ENCODE assay signal across 24 cellular contexts in genomic region chr15:38674440-38674839, GRCh38.
DNase-seq lines count a peak whose midpoint lies in the region; ATAC-seq and TF ChIP-seq lines count a peak whose summit lies in the region.
"Had no signal": no experiment of that assay in that cellular context is flagged by ENCODE, and none has a peak within 500 bp of the region (broad histone marks: within the 10 kb centered on the region; RNA-seq: fewer than 3 reads in every experiment).

No MANE protein-coding gene starts in this region.

- no peaks in the 10 kb centered on the region for H4K20me1 ChIP-seq in PC-3 (ENCODE audit: low read length)

- no peak for TF ChIP-seq CTCF in natural killer cell (IDR thresholded peaks at IDR 0.05)
- TF ChIP-seq CTCF in foreskin keratinocyte (conservative IDR thresholded peaks at IDR 0.05): no peak
- no peak for TF ChIP-seq CTCF in PC-3 (conservative IDR thresholded peaks at IDR 0.05; ENCODE audit: low read depth, low read length)

- POLR2A ChIA-PET in PC-3 (lab: Charles Lee; ENCODE audit: unreplicated experiment): no interaction called here

- H3K27me3 Mint-ChIP-seq in natural killer cell treated with Interleukin-12 subunit alpha and Interleukin-12 subunit beta and Interleukin-15 and Interleukin-18, amount 100 ng/mL, for 72 hours: no peaks in the 10 kb centered on the region
- H3K27me3 Mint-ChIP-seq in natural killer cell (ENCODE audit: low read depth in 2 of 2) (peaks cover 0 to 3% of the 10 kb centered on the region in 2 donors), IgD-negative memory B cell (peaks cover 3% of the 10 kb centered on the region)
- no peaks in the 10 kb centered on the region for H3K27me3 Mint-ChIP-seq in activated T-helper 17 cell treated with anti-CD3 and anti-CD28 coated beads, Interleukin-2, amount 50 U/mL, for 72 hours
- no peaks in the 10 kb centered on the region for H3K27me3 Mint-ChIP-seq in stimulated activated memory B cell treated with anti-CD40 and anti-IgM and Interleukin-4, amounts not matched to agents 10 μg/mL and 1 μg/mL and 100 μg/mL, for 72 hours
- H3K27me3 Mint-ChIP-seq: stimulated activated naive CD8-positive, alpha-beta T cell treated with anti-CD3 and anti-CD28 coated beads, Interleukin-15, amount 100 ng/mL, for 72 hours had no signal

- CTCF ChIA-PET in PC-3 (lab: Charles Lee): no interaction called here

- peaks cover 5% of the 10 kb centered on the region for H3K9me3 Mint-ChIP-seq in natural killer cell treated with Interleukin-12 subunit alpha and Interleukin-12 subunit beta and Interleukin-15 and Interleukin-18, amount 100 ng/mL, for 72 hours
- H3K9me3 Mint-ChIP-seq in natural killer cell (peaks cover 0 to 2% of the 10 kb centered on the region in 2 donors), IgD-negative memory B cell (no peaks in the 10 kb centered on the region)
- H3K9me3 Mint-ChIP-seq in activated T-helper 17 cell treated with anti-CD3 and anti-CD28 coated beads, Interleukin-2, amount 50 U/mL, for 72 hours: peaks cover 8% of the 10 kb centered on the region
- H3K9me3 Mint-ChIP-seq in stimulated activated memory B cell treated with anti-CD40 and anti-IgM and Interleukin-4, amounts not matched to agents 10 μg/mL and 1 μg/mL and 100 μg/mL, for 72 hours: no peaks in the 10 kb centered on the region
- H3K9me3 Mint-ChIP-seq: dendritic cell treated with granulocyte-macrophage colony-stimulating factor and Interleukin-4, amounts not matched to agents 40 ng/mL and 50 ng/mL, for 4 days; HFFc6 had no signal

- H3K4me1 ChIP-seq in foreskin keratinocyte (no peaks in the 10 kb centered on the region), PC-3 (ENCODE audit: insufficient read depth, low read length) (no peaks in the 10 kb centered on the region)
- H3K4me1 ChIP-seq: tibial artery had no signal

- H3K36me3 Mint-ChIP-seq in natural killer cell treated with Interleukin-12 subunit alpha and Interleukin-12 subunit beta and Interleukin-15 and Interleukin-18, amount 100 ng/mL, for 72 hours: peaks cover 8% of the 10 kb centered on the region
- no peaks in the 10 kb centered on the region for H3K36me3 Mint-ChIP-seq in natural killer cell
- no peaks in the 10 kb centered on the region for H3K36me3 Mint-ChIP-seq in IgD-negative memory B cell
- no peaks in the 10 kb centered on the region for H3K36me3 Mint-ChIP-seq in activated T-helper 17 cell treated with anti-CD3 and anti-CD28 coated beads, Interleukin-2, amount 50 U/mL, for 72 hours (ENCODE audit: low read depth)
- no peaks in the 10 kb centered on the region for H3K36me3 Mint-ChIP-seq in stimulated activated memory B cell treated with anti-CD40 and anti-IgM and Interleukin-4, amounts not matched to agents 10 μg/mL and 1 μg/mL and 100 μg/mL, for 72 hours

- H3K9me3 ChIP-seq in PC-3 (ENCODE audit: low read length): no peaks in the 10 kb centered on the region
- H3K9me3 ChIP-seq: tibial artery had no signal

- no peak overlapping the region for H3K27ac ChIP-seq in foreskin keratinocyte
- no peak overlapping the region for H3K27ac ChIP-seq in PC-3 (ENCODE audit: low read length)
- H3K27ac ChIP-seq: tibial artery had no signal

- peaks cover 63 to 65% of the 10 kb centered on the region in 2 donors for H3K4me1 Mint-ChIP-seq in natural killer cell treated with Interleukin-12 subunit alpha and Interleukin-12 subunit beta and Interleukin-15 and Interleukin-18, amount 100 ng/mL, for 72 hours (ENCODE audit: low read depth in 2 of 2)
- H3K4me1 Mint-ChIP-seq in natural killer cell (peaks cover 38 to 44% of the 10 kb centered on the region in 2 donors), IgD-negative memory B cell (peaks cover 46 to 52% (median 50%) of the 10 kb centered on the region in 3 donors)
- H3K4me1 Mint-ChIP-seq in activated T-helper 17 cell treated with anti-CD3 and anti-CD28 coated beads, Interleukin-2, amount 50 U/mL, for 72 hours: peaks cover 47% of the 10 kb centered on the region
- H3K4me1 Mint-ChIP-seq in stimulated activated memory B cell treated with anti-CD40 and anti-IgM and Interleukin-4, amounts not matched to agents 10 μg/mL and 1 μg/mL and 100 μg/mL, for 72 hours: peaks cover 45% of the 10 kb centered on the region

- H3K27me3 ChIP-seq in foreskin keratinocyte (peaks cover 23% of the 10 kb centered on the region), PC-3 (ENCODE audit: low read length) (peaks cover 34% of the 10 kb centered on the region; the same call in 1 of the 2 replicates)

- no peak overlapping the region for H3K9ac ChIP-seq in PC-3 (ENCODE audit: low read length)

- BruUV-seq in PC-3 (replicated peaks; lab: Mats Ljungman, UMichigan): no TSS peak

- H3K4me3 Mint-ChIP-seq in natural killer cell treated with Interleukin-12 subunit alpha and Interleukin-12 subunit beta and Interleukin-15 and Interleukin-18, amount 100 ng/mL, for 72 hours: peak overlapping the region; percentile 16
- H3K4me3 Mint-ChIP-seq in natural killer cell (no peak overlapping the region), IgD-negative memory B cell (peak overlapping the region in 2 of 4 donors; percentile 2 to 34)
- H3K4me3 Mint-ChIP-seq in activated T-helper 17 cell treated with anti-CD3 and anti-CD28 coated beads, Interleukin-2, amount 50 U/mL, for 72 hours: peak overlapping the region; percentile 85
- H3K4me3 Mint-ChIP-seq in stimulated activated memory B cell treated with anti-CD40 and anti-IgM and Interleukin-4, amounts not matched to agents 10 μg/mL and 1 μg/mL and 100 μg/mL, for 72 hours: no peak overlapping the region
- H3K4me3 Mint-ChIP-seq: dendritic cell treated with granulocyte-macrophage colony-stimulating factor and Interleukin-4, amounts not matched to agents 40 ng/mL and 50 ng/mL, for 4 days; HFFc6 had no signal

- no peak overlapping the region for H2AFZ ChIP-seq in PC-3 (ENCODE audit: low read length)

- H3K4me2 ChIP-seq in PC-3 (ENCODE audit: low read length): no peak overlapping the region

- H3K79me2 ChIP-seq in PC-3 (ENCODE audit: low read length): no peaks in the 10 kb centered on the region

- H3K4me3 ChIP-seq in PC-3 (ENCODE audit: low read length): no peak overlapping the region
- H3K4me3 ChIP-seq: tibial artery had no signal

- no peak for DNase-seq in natural killer cell treated with Interleukin-12 subunit alpha and Interleukin-12 subunit beta and Interleukin-15 and Interleukin-18, amount 100 ng/mL, for 72 hours (ENCODE audit: low spot score)
- DNase-seq in natural killer cell: no peak
- DNase-seq in NCI-H187 (lab: John Stamatoyannopoulos, UW): no peak
- no peak for DNase-seq in foreskin keratinocyte
- DNase-seq in PC-3: no peak
- DNase-seq: activated effector memory CD4-positive, alpha-beta T cell treated with anti-CD3 and anti-CD28 coated beads, Interleukin-2, amount 50 U/mL, for 16 hours; anterior cingulate cortex; DMS79 treated with DMSO at 0.1 percent for 48 hours; glutamatergic neuron; HFFc6; kidney glomerular epithelial cell; NCI-H1092; NCI-H2029; NCI-H226; NCI-H82; SHP77; stimulated activated CD4-positive, alpha-beta T cell treated with anti-CD3 and anti-CD28 coated beads, Interleukin-2, amount 100 ng/mL, for 48 hours; stimulated activated naive CD8-positive, alpha-beta T cell treated with anti-CD3 and anti-CD28 coated beads, Interleukin-15, amount 100 ng/mL, for 72 hours; SW 1271; tibial artery had no signal

- H3K36me3 ChIP-seq in PC-3 (ENCODE audit: low read depth, low read length): no peaks in the 10 kb centered on the region
- H3K36me3 ChIP-seq: tibial artery had no signal

- no peaks in the 10 kb centered on the region for H3F3A ChIP-seq in PC-3 (ENCODE audit: low read length, unreplicated experiment)

- no peaks in the 10 kb centered on the region for H3K9me2 ChIP-seq in PC-3 (replicated peaks; ENCODE audit: low read length)

- H3K27ac Mint-ChIP-seq in natural killer cell treated with Interleukin-12 subunit alpha and Interleukin-12 subunit beta and Interleukin-15 and Interleukin-18, amount 100 ng/mL, for 72 hours: peak overlapping the region; percentile 63 to 100
- H3K27ac Mint-ChIP-seq in natural killer cell (no peak overlapping the region), IgD-negative memory B cell (peak overlapping the region in 2 of 3 donors; percentile 57 to 80)
- H3K27ac Mint-ChIP-seq in activated T-helper 17 cell treated with anti-CD3 and anti-CD28 coated beads, Interleukin-2, amount 50 U/mL, for 72 hours: peak overlapping the region; percentile 61
- H3K27ac Mint-ChIP-seq in stimulated activated memory B cell treated with anti-CD40 and anti-IgM and Interleukin-4, amounts not matched to agents 10 μg/mL and 1 μg/mL and 100 μg/mL, for 72 hours: peak overlapping the region; percentile 55
- H3K27ac Mint-ChIP-seq: dendritic cell treated with granulocyte-macrophage colony-stimulating factor and Interleukin-4, amounts not matched to agents 40 ng/mL and 50 ng/mL, for 4 days; HFFc6 had no signal

- ATAC-seq in natural killer cell treated with Interleukin-12 subunit alpha and Interleukin-12 subunit beta and Interleukin-15 and Interleukin-18, amount 100 ng/mL, for 72 hours: no peak
- ATAC-seq in natural killer cell (no peak), foreskin keratinocyte (no peak), PC-3 (no peak)
- ATAC-seq in activated T-helper 17 cell treated with anti-CD3 and anti-CD28 coated beads, Interleukin-2, amount 50 U/mL, for 72 hours (replicated peaks): no peak
- no peak for ATAC-seq in stimulated activated memory B cell treated with anti-CD40 and anti-IgM and Interleukin-4, amounts not matched to agents 10 μg/mL and 1 μg/mL and 100 μg/mL, for 72 hours
- ATAC-seq: stimulated activated naive CD8-positive, alpha-beta T cell treated with anti-CD3 and anti-CD28 coated beads, Interleukin-15, amount 100 ng/mL, for 72 hours had no signal

- intact Hi-C loops in natural killer cell (cut with micrococcal nuclease): loop anchor here (5.0 kb wide), 1 partner anchor 62 kb away; no protein-coding TSS in a partner anchor
- intact Hi-C loops in PC-3 (cut with micrococcal nuclease): no loop called here

Comparison
In these comparisons a context has a peak if more than half of its experiments do, and no peak if none do; other contexts are left out.
1. H3K27ac Mint-ChIP-seq: peak in natural killer cell treated with Interleukin-12 subunit alpha and Interleukin-12 subunit beta and Interleukin-15 and Interleukin-18, amount 100 ng/mL, for 72 hours (2 of 2), IgD-negative memory B cell (2 of 3), activated T-helper 17 cell treated with anti-CD3 and anti-CD28 coated beads, Interleukin-2, amount 50 U/mL, for 72 hours (single experiment) and stimulated activated memory B cell treated with anti-CD40 and anti-IgM and Interleukin-4, amounts not matched to agents 10 μg/mL and 1 μg/mL and 100 μg/mL, for 72 hours (single experiment); none in natural killer cell (0 of 2).
2. H3K4me3 Mint-ChIP-seq: peak in natural killer cell treated with Interleukin-12 subunit alpha and Interleukin-12 subunit beta and Interleukin-15 and Interleukin-18, amount 100 ng/mL, for 72 hours (single experiment) and activated T-helper 17 cell treated with anti-CD3 and anti-CD28 coated beads, Interleukin-2, amount 50 U/mL, for 72 hours (single experiment); none in natural killer cell (single experiment) and stimulated activated memory B cell treated with anti-CD40 and anti-IgM and Interleukin-4, amounts not matched to agents 10 μg/mL and 1 μg/mL and 100 μg/mL, for 72 hours (single experiment).